In the genomic region with DNA sequence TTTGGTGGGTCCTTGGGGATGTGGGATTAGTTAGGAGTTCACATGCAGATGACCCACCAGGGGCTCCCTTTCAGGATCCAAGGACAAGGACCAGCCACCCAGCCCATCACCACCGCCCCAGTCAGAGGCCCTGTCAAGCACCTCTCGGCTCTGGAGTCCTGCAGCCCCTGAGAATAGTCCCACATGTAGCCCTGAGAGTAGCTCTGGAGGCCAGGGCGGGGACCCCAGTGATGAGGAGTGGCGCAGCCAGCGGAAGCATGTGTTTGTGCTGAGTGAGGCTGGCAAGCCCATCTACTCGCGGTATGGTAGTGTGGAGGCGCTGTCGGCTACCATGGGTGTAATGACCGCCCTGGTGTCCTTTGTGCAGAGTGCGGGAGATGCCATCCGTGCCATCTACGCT, we compare ENCODE assay signal across 2 cellular contexts.
TF ChIP-seq lines count a peak whose summit lies in the region.

No MANE protein-coding gene starts in this region.

TF ChIP-seq in GM12878, 131 proteins besides CTCF, POLR2A, EP300 and RAD21:
- TF ChIP-seq CHD4 (IDR thresholded peaks at IDR 0.05) = no peak
- no peak for TF ChIP-seq TAF1 (IDR thresholded peaks at IDR 0.05; ENCODE audit: borderline replicate concordance, low read depth, low read length)
- TF ChIP-seq ZNF217 (IDR thresholded peaks at IDR 0.05) = no peak
- TF ChIP-seq, protein P1, sequence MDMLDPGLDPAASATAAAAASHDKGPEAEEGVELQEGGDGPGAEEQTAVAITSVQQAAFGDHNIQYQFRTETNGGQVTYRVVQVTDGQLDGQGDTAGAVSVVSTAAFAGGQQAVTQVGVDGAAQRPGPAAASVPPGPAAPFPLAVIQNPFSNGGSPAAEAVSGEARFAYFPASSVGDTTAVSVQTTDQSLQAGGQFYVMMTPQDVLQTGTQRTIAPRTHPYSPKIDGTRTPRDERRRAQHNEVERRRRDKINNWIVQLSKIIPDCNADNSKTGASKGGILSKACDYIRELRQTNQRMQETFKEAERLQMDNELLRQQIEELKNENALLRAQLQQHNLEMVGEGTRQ (IDR thresholded peaks at IDR 0.05; ENCODE audit: borderline replicate concordance, low read depth, low read length) = no peak
- TF ChIP-seq TCF7 (IDR thresholded peaks at IDR 0.05; ENCODE audit: borderline replicate concordance) = no peak
- TF ChIP-seq, protein P2, sequence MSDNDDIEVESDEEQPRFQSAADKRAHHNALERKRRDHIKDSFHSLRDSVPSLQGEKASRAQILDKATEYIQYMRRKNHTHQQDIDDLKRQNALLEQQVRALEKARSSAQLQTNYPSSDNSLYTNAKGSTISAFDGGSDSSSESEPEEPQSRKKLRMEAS (IDR thresholded peaks at IDR 0.05; ENCODE audit: low read depth, low read length) = no peak
- no peak for TF ChIP-seq NFIC (IDR thresholded peaks at IDR 0.05; ENCODE audit: low read depth, low read length)
- TF ChIP-seq EED (IDR thresholded peaks at IDR 0.05; ENCODE audit: low read depth) = no peak
- TF ChIP-seq RUNX3 (IDR thresholded peaks at IDR 0.05; ENCODE audit: low read length) = no peak
- no peak for TF ChIP-seq HDGF (IDR thresholded peaks at IDR 0.05)

TF ChIP-seq in neural cell, 6 proteins besides CTCF, POLR2A, EP300 and RAD21:
- TF ChIP-seq EZH2 (IDR thresholded peaks at IDR 0.05; ENCODE audit: borderline replicate concordance, insufficient read depth, low read length, poor library complexity, severe bottlenecking) = no peak
- no peak for TF ChIP-seq TAF1 (IDR thresholded peaks at IDR 0.05; ENCODE audit: low read depth)
- no peak for TF ChIP-seq MXI1 (conservative IDR thresholded peaks at IDR 0.05; ENCODE audit: poor library complexity, severe bottlenecking)
- no peak for TF ChIP-seq POLR2AphosphoS5 (IDR thresholded peaks at IDR 0.05)
- TF ChIP-seq SMC3 (conservative IDR thresholded peaks at IDR 0.05; ENCODE audit: poor library complexity) = no peak
- TF ChIP-seq, protein P3, sequence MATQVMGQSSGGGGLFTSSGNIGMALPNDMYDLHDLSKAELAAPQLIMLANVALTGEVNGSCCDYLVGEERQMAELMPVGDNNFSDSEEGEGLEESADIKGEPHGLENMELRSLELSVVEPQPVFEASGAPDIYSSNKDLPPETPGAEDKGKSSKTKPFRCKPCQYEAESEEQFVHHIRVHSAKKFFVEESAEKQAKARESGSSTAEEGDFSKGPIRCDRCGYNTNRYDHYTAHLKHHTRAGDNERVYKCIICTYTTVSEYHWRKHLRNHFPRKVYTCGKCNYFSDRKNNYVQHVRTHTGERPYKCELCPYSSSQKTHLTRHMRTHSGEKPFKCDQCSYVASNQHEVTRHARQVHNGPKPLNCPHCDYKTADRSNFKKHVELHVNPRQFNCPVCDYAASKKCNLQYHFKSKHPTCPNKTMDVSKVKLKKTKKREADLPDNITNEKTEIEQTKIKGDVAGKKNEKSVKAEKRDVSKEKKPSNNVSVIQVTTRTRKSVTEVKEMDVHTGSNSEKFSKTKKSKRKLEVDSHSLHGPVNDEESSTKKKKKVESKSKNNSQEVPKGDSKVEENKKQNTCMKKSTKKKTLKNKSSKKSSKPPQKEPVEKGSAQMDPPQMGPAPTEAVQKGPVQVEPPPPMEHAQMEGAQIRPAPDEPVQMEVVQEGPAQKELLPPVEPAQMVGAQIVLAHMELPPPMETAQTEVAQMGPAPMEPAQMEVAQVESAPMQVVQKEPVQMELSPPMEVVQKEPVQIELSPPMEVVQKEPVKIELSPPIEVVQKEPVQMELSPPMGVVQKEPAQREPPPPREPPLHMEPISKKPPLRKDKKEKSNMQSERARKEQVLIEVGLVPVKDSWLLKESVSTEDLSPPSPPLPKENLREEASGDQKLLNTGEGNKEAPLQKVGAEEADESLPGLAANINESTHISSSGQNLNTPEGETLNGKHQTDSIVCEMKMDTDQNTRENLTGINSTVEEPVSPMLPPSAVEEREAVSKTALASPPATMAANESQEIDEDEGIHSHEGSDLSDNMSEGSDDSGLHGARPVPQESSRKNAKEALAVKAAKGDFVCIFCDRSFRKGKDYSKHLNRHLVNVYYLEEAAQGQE (IDR thresholded peaks at IDR 0.05; ENCODE audit: borderline replicate concordance) = no peak
TF ChIP-seq in neural cell: peak in this region for 0.
